10 cellular contexts compared by ENCODE assay signal in the genomic region with DNA sequence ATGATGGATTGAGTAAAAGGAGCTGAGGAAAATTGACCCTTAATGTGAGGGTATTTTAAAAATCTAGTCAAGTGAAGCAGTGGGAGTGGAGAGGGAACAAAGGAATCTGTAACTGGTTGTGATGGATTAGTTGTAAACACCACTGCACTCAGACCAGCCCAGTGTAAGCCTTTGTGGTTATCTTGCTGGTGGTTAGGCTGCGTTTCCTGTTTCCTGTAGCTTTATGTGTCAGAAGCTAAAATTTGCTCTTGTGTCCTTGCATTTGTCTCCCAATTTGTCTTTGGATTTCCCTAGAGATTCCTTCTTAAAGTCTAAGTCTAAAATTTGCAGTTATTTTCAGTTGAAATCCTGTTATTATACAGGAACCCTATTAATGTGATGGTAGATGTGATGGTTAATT. TPM values are rescaled to one million over a fixed set of nuclear protein-coding genes. Genes with fewer than 3 reads are reported as not detected.
DNase-seq lines count a peak whose midpoint lies in the region; ATAC-seq, FAIRE-seq and TF ChIP-seq lines count a peak whose summit lies in the region.
"Had no signal": no experiment of that assay in that cellular context is flagged by ENCODE, and none has a peak within 500 bp of the region (broad histone marks: within the 10 kb centered on the region; RNA-seq: fewer than 3 reads in every experiment).

No MANE protein-coding gene starts in this region.

- H3K9me3 ChIP-seq in lower lobe of right lung: no peaks in the 10 kb centered on the region
- H3K9me3 ChIP-seq in kidney (ENCODE audit: control insufficient read depth in 1 of 2, low read length in 2 of 2): peaks cover 2 to 3% of the 10 kb centered on the region in 2 donors

- H3K27ac ChIP-seq in mesendoderm (ENCODE audit: low read depth, low read length): no peak overlapping the region
- no peak overlapping the region for H3K27ac ChIP-seq in lower lobe of right lung
- H3K27ac ChIP-seq in kidney (ENCODE audit: low read depth in 2 of 2, low read length in 2 of 2): no peak overlapping the region

- ATAC-seq in GM18867 (IDR thresholded peaks at IDR 0.05; ENCODE audit: unreplicated experiment) (peak; percentile 92), HG02678 (IDR thresholded peaks at IDR 0.05; ENCODE audit: unreplicated experiment) (peak; percentile 98), lower lobe of right lung (no peak)
- ATAC-seq: K562 had no signal

- H3K27me3 ChIP-seq in mesendoderm (ENCODE audit: insufficient read depth, low read length, poor library complexity) (no peaks in the 10 kb centered on the region), lower lobe of right lung (ENCODE audit: low read depth) (no peaks in the 10 kb centered on the region)

- intact Hi-C loops in lower lobe of right lung (cut with DNase I): no loop called here
- intact Hi-C loops in kidney (cut with DNase I): no loop called here

- FAIRE-seq in kidney (lab: Jason Lieb, UNC): no peak
- FAIRE-seq: K562 had no signal

- no peaks in the 10 kb centered on the region for H3K79me2 ChIP-seq in mesendoderm (ENCODE audit: control insufficient read depth, insufficient read depth, low read length)

- no peak overlapping the region for H2AK5ac ChIP-seq in mesendoderm (ENCODE audit: low read length)

- no peak overlapping the region for H2BK5ac ChIP-seq in mesendoderm (ENCODE audit: low read length)

- H3K36me3 ChIP-seq in mesendoderm (ENCODE audit: control insufficient read depth, insufficient read depth, low read length): no peaks in the 10 kb centered on the region
- no peaks in the 10 kb centered on the region for H3K36me3 ChIP-seq in lower lobe of right lung
- no peaks in the 10 kb centered on the region for H3K36me3 ChIP-seq in kidney (ENCODE audit: control insufficient read depth in 1 of 2, insufficient read depth in 2 of 2, low read length in 2 of 2)

- H3K9ac ChIP-seq in mesendoderm (ENCODE audit: low read length) (no peak overlapping the region), kidney (ENCODE audit: low read length in 2 of 2) (no peak overlapping the region)

- TF ChIP-seq CTCF in lower lobe of right lung (IDR thresholded peaks at IDR 0.05): no peak
- TF ChIP-seq CTCF in kidney (IDR thresholded peaks at IDR 0.05; ENCODE audit: borderline replicate concordance, extremely low read depth, insufficient read depth): no peak

- no peaks in the 10 kb centered on the region for H3K79me1 ChIP-seq in mesendoderm (ENCODE audit: low read length)

- H3K4me1 ChIP-seq in mesendoderm (ENCODE audit: control insufficient read depth, low read depth, low read length) (no peaks in the 10 kb centered on the region), lower lobe of right lung (no peaks in the 10 kb centered on the region), kidney (ENCODE audit: control insufficient read depth in 1 of 2, insufficient read depth in 1 of 2, low read depth in 1 of 2, low read length in 2 of 2) (no peaks in the 10 kb centered on the region)

- no peak overlapping the region for H4K8ac ChIP-seq in mesendoderm (ENCODE audit: low read depth, low read length)

- H3K4me3 ChIP-seq in mesendoderm (ENCODE audit: low read length): no peak overlapping the region
- no peak overlapping the region for H3K4me3 ChIP-seq in lower lobe of right lung
- no peak overlapping the region for H3K4me3 ChIP-seq in kidney (ENCODE audit: low read length in 2 of 2)
- H3K4me3 ChIP-seq: K562 had no signal

- no peak overlapping the region for H3K56ac ChIP-seq in mesendoderm (ENCODE audit: low read length)

- H3K4ac ChIP-seq in mesendoderm (ENCODE audit: low read depth, low read length): no peak overlapping the region

- no peak overlapping the region for H4K5ac ChIP-seq in mesendoderm (ENCODE audit: low read length)

- H3K23ac ChIP-seq in mesendoderm (ENCODE audit: low read length): no peak overlapping the region

- H3K4me2 ChIP-seq in mesendoderm (ENCODE audit: low read length): no peak overlapping the region

- peak; percentile 11 for DNase-seq in OCI-M2 (lab: John Stamatoyannopoulos, UW; ENCODE audit: unreplicated experiment)
- peak; percentile 10 for DNase-seq in mesendoderm
- no peak for DNase-seq in NCI-H345 treated with DMSO at 0.1 percent for 48 hours (lab: John Stamatoyannopoulos, UW; ENCODE audit: unreplicated experiment)
- no peak for DNase-seq in lower lobe of right lung
- no peak for DNase-seq in NCI-H1694 (lab: John Stamatoyannopoulos, UW)
- DNase-seq in kidney: no peak

- no CpG with 5 or more reads among the region's 1 CpG for WGBS in mesendoderm (ENCODE audit: extremely low coverage, insufficient coverage, low lambda C conversion rate)

- H3K18ac ChIP-seq in mesendoderm (ENCODE audit: low read length): no peak overlapping the region

- no peak overlapping the region for H2BK120ac ChIP-seq in mesendoderm (ENCODE audit: low read depth, low read length)

- H2BK15ac ChIP-seq in mesendoderm (replicated peaks; ENCODE audit: low read depth): no peak overlapping the region

RNA-seq across cellular contexts. Expression of gene IFNA21, which starts 6.3 kb away (rescaled TPM):
- polyA plus RNA-seq in mesendoderm (2013, experiment 1 of 2): not detected
- not detected for polyA plus RNA-seq in mesendoderm (2013, experiment 2 of 2)
- not detected for total RNA-seq in lower lobe of right lung
- not detected for total RNA-seq in kidney
- not detected for polyA plus RNA-seq in kidney (ENCODE audit: insufficient read depth, low read depth, low replicate concordance)
- total RNA-seq: epithelial cell of proximal tubule, K562 had no signal
- polyA plus RNA-seq: K562 had no signal

RNA-seq across cellular contexts. Expression of gene IFNW1, which starts 18.5 kb away (rescaled TPM):
- not detected for polyA plus RNA-seq in mesendoderm (2013, experiment 1 of 2)
- not detected for polyA plus RNA-seq in mesendoderm (2013, experiment 2 of 2)
- total RNA-seq in lower lobe of right lung (not detected), kidney (not detected)
- polyA plus RNA-seq in kidney (ENCODE audit: insufficient read depth, low read depth, low replicate concordance): not detected
- total RNA-seq: epithelial cell of proximal tubule, K562 had no signal
- polyA plus RNA-seq: K562 had no signal

RNA-seq across cellular contexts. Expression of gene IFNA4, which starts 27.2 kb away (rescaled TPM):
- polyA plus RNA-seq in mesendoderm (2013, experiment 1 of 2): not detected
- polyA plus RNA-seq in mesendoderm (2013, experiment 2 of 2): not detected
- total RNA-seq in lower lobe of right lung (not detected), kidney (not detected)
- not detected for polyA plus RNA-seq in kidney (ENCODE audit: insufficient read depth, low read depth, low replicate concordance)
- total RNA-seq: epithelial cell of proximal tubule, K562 had no signal
- polyA plus RNA-seq: K562 had no signal

RNA-seq across cellular contexts. Expression of gene IFNA7, which starts 41.8 kb away (rescaled TPM):
- polyA plus RNA-seq in mesendoderm (2013, experiment 1 of 2): not detected
- polyA plus RNA-seq in mesendoderm (2013, experiment 2 of 2): not detected
- total RNA-seq in lower lobe of right lung (not detected), kidney (not detected)
- not detected for polyA plus RNA-seq in kidney (ENCODE audit: insufficient read depth, low read depth, low replicate concordance)
- total RNA-seq: epithelial cell of proximal tubule, K562 had no signal
- polyA plus RNA-seq: K562 had no signal

RNA-seq across cellular contexts. Expression of gene IFNA10, which starts 46.8 kb away (rescaled TPM):
- polyA plus RNA-seq in mesendoderm (2013, experiment 1 of 2): not detected
- not detected for polyA plus RNA-seq in mesendoderm (2013, experiment 2 of 2)
- not detected for total RNA-seq in lower lobe of right lung
- total RNA-seq in kidney: not detected
- polyA plus RNA-seq in kidney (ENCODE audit: insufficient read depth, low read depth, low replicate concordance): not detected
- total RNA-seq: epithelial cell of proximal tubule, K562 had no signal
- polyA plus RNA-seq: K562 had no signal

Comparison
In these comparisons a context has a peak if more than half of its experiments do, and no peak if none do; other contexts are left out.
1. ATAC-seq: peak in GM18867 (single experiment) and HG02678 (single experiment); none in lower lobe of right lung (0 of 2).
2. DNase-seq: peak in OCI-M2 (single experiment) and mesendoderm (single experiment); none in NCI-H345 treated with DMSO at 0.1 percent for 48 hours (single experiment), lower lobe of right lung (single experiment), NCI-H1694 (single experiment) and kidney (single experiment).